ENCODE assay signal across 8 cellular contexts in genomic region chrX:150982786-150983525, GRCh38.
DNase-seq lines count a peak whose midpoint lies in the region; ATAC-seq and TF ChIP-seq lines count a peak whose summit lies in the region.

Gene HMGB3 (plus strand): TSS chrX:150983335. CDS start chrX:150985600, 2,265 bp downstream.

- DNase-seq in AG08395 (ENCODE audit: low spot score) (peak; percentile 94), NCI-H2196 treated with DMSO at 0.1 percent for 48 hours (lab: John Stamatoyannopoulos, UW; ENCODE audit: unreplicated experiment) (peak; percentile 76), cardiac fibroblast (ENCODE audit: low read depth in 2 of 2) (peak; percentile 89 to 90), iris pigment epithelial cell (ENCODE audit: low read depth) (peak; percentile 89)
- DNase-seq in stimulated activated CD4-positive, alpha-beta T cell treated with anti-CD3 and anti-CD28 coated beads, Interleukin-12 subunit alpha, Interleukin-12 subunit beta, amount 100 ng/mL, for 4 hours: peak; percentile 64

- TF ChIP-seq CTCF in WI38 (IDR thresholded peaks at IDR 0.05; ENCODE audit: low read depth, low read length): no peak
- no peak for TF ChIP-seq CTCF in cardiac fibroblast (IDR thresholded peaks at IDR 0.05; ENCODE audit: low read depth, low read length)

- H3K4me3 ChIP-seq in WI38 (ENCODE audit: low read depth, low read length) (peak within 1 kb of the TSS; percentile 60), cardiac fibroblast (replicated peaks in 1 of 2; ENCODE audit: low read depth in 2 of 2, low read length in 2 of 2) (peak within 1 kb of the TSS; percentile 61 to 66)

- ATAC-seq in GM18907 (IDR thresholded peaks at IDR 0.05; ENCODE audit: unreplicated experiment) (peak; percentile 97), HG03139 (IDR thresholded peaks at IDR 0.05; ENCODE audit: unreplicated experiment) (peak; percentile 96)

Comparison
In these comparisons a context has a peak if more than half of its experiments do, and no peak if none do; other contexts are left out.
1. Peak in every context shown above with its lines: DNase-seq, ATAC-seq and H3K4me3 ChIP-seq.